In genomic region chr15:90834626-90835025, GRCh38 we compare ENCODE assay signal across 13 cellular contexts.
"Had no signal": no experiment of that assay in that cellular context is flagged by ENCODE, and none has a peak within 500 bp of the region (broad histone marks: within the 10 kb centered on the region; RNA-seq: fewer than 3 reads in every experiment).

No MANE protein-coding gene starts in this region.

- DNase-seq: activated CD8-positive, alpha-beta memory T cell treated with anti-CD3 and anti-CD28 coated beads for 24 hours; activated effector memory CD4-positive, alpha-beta T cell treated with anti-CD3 and anti-CD28 coated beads, Interleukin-2, amount 50 U/mL, for 16 hours; amniotic stem cell; ovary; right lobe of liver; SIG-M5; small intestine; stimulated activated CD4-positive, alpha-beta T cell treated with anti-CD3 and anti-CD28 coated beads, Interleukin-4, amount 100 ng/mL, for 1 hour; T-helper 2 cell; upper lobe of right lung had no signal

- ATAC-seq: activated naive CD4-positive, alpha-beta T cell treated with anti-CD3 and anti-CD28 coated beads, Interleukin-2, amount 50 U/mL, for 72 hours; right lobe of liver; SK-N-SH treated with all-trans-retinoic acid at 6 μM for 48 hours; upper lobe of right lung had no signal

- H3K9me3 Mint-ChIP-seq: activated naive CD4-positive, alpha-beta T cell treated with anti-CD3 and anti-CD28 coated beads, Interleukin-2, amount 50 U/mL, for 72 hours; memory B cell had no signal

- H3K27ac Mint-ChIP-seq: memory B cell had no signal

- H3K36me3 Mint-ChIP-seq: memory B cell had no signal

- H3K4me3 Mint-ChIP-seq: memory B cell had no signal
